Comparison of ENCODE assay signal across 1 cellular context in the genomic region with DNA sequence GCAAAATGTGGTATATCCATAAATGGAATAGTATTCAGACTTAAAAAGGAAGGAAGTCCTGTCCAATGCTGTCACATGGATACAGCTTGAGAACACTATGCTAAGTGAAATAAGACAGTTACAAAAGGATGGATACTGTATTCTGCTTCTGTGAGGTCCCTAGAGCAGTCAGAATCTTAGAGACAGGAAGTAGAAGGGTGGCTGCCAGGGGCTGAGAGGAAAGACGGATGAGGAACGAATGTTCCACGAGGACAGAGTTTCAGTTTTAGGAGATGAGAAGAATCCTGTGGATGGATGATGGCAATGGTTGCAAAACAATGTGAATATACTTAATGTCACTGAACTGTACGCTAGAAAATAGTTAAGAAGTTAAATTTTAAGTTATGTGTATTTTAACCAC.
TF ChIP-seq lines count a peak whose summit lies in the region.

No MANE protein-coding gene starts in this region.

TF ChIP-seq in GM23338, 12 proteins besides CTCF, POLR2A, EP300 and RAD21 (continued from another document):
- TF ChIP-seq, protein P1, sequence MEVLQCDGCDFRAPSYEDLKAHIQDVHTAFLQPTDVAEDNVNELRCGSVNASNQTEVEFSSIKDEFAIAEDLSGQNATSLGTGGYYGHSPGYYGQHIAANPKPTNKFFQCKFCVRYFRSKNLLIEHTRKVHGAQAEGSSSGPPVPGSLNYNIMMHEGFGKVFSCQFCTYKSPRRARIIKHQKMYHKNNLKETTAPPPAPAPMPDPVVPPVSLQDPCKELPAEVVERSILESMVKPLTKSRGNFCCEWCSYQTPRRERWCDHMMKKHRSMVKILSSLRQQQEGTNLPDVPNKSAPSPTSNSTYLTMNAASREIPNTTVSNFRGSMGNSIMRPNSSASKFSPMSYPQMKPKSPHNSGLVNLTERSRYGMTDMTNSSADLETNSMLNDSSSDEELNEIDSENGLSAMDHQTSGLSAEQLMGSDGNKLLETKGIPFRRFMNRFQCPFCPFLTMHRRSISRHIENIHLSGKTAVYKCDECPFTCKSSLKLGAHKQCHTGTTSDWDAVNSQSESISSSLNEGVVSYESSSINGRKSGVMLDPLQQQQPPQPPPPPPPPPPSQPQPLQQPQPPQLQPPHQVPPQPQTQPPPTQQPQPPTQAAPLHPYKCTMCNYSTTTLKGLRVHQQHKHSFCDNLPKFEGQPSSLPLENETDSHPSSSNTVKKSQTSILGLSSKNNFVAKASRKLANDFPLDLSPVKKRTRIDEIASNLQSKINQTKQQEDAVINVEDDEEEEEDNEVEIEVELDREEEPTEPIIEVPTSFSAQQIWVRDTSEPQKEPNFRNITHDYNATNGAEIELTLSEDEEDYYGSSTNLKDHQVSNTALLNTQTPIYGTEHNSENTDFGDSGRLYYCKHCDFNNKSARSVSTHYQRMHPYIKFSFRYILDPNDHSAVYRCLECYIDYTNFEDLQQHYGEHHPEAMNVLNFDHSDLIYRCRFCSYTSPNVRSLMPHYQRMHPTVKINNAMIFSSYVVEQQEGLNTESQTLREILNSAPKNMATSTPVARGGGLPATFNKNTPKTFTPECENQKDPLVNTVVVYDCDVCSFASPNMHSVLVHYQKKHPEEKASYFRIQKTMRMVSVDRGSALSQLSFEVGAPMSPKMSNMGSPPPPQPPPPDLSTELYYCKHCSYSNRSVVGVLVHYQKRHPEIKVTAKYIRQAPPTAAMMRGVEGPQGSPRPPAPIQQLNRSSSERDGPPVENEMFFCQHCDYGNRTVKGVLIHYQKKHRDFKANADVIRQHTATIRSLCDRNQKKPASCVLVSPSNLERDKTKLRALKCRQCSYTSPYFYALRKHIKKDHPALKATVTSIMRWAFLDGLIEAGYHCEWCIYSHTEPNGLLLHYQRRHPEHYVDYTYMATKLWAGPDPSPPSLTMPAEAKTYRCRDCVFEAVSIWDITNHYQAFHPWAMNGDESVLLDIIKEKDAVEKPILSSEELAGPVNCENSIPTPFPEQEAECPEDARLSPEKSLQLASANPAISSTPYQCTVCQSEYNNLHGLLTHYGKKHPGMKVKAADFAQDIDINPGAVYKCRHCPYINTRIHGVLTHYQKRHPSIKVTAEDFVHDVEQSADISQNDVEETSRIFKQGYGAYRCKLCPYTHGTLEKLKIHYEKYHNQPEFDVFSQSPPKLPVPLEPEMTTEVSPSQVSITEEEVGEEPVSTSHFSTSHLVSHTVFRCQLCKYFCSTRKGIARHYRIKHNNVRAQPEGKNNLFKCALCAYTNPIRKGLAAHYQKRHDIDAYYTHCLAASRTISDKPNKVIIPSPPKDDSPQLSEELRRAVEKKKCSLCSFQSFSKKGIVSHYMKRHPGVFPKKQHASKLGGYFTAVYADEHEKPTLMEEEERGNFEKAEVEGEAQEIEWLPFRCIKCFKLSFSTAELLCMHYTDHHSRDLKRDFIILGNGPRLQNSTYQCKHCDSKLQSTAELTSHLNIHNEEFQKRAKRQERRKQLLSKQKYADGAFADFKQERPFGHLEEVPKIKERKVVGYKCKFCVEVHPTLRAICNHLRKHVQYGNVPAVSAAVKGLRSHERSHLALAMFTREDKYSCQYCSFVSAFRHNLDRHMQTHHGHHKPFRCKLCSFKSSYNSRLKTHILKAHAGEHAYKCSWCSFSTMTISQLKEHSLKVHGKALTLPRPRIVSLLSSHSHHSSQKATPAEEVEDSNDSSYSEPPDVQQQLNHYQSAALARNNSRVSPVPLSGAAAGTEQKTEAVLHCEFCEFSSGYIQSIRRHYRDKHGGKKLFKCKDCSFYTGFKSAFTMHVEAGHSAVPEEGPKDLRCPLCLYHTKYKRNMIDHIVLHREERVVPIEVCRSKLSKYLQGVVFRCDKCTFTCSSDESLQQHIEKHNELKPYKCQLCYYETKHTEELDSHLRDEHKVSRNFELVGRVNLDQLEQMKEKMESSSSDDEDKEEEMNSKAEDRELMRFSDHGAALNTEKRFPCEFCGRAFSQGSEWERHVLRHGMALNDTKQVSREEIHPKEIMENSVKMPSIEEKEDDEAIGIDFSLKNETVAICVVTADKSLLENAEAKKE (CRISPR knock-in tag; IDR thresholded peaks at IDR 0.05): no peak
- TF ChIP-seq ZNF331 (CRISPR knock-in tag; IDR thresholded peaks at IDR 0.05; ENCODE audit: low read depth) (no peak), ZNF114 (CRISPR knock-in tag; IDR thresholded peaks at IDR 0.05) (no peak), EZH2 (IDR thresholded peaks at IDR 0.05; ENCODE audit: low read depth, unreplicated experiment) (no peak), STAT1 (IDR thresholded peaks at IDR 0.05; ENCODE audit: unreplicated experiment) (no peak), ETS1 (IDR thresholded peaks at IDR 0.05) (no peak), CREB1 (CRISPR knock-in tag; IDR thresholded peaks at IDR 0.05; ENCODE audit: low read depth) (no peak), EZH2phosphoT487 (IDR thresholded peaks at IDR 0.05; ENCODE audit: unreplicated experiment) (no peak), REST (IDR thresholded peaks at IDR 0.05; ENCODE audit: unreplicated experiment) (no peak), NANOG (IDR thresholded peaks at IDR 0.05; ENCODE audit: borderline replicate concordance) (no peak), POLR2AphosphoS5 (IDR thresholded peaks at IDR 0.05; ENCODE audit: low read depth) (no peak)
